In genomic region chr9:137522746-137523455, GRCh38 we compare ENCODE assay signal across 17 cellular contexts. TPM values are rescaled to one million over a fixed set of nuclear protein-coding genes. Genes with fewer than 3 reads are reported as not detected.
DNase-seq lines count a peak whose midpoint lies in the region; ATAC-seq and TF ChIP-seq lines count a peak whose summit lies in the region.
"Had no signal": no experiment of that assay in that cellular context is flagged by ENCODE, and none has a peak within 500 bp of the region (broad histone marks: within the 10 kb centered on the region; RNA-seq: fewer than 3 reads in every experiment).

No MANE protein-coding gene starts in this region.

- no peak overlapping the region for H2BK120ac ChIP-seq in mesenchymal stem cell (ENCODE audit: low read depth, low read length)
- no peak overlapping the region for H2BK120ac ChIP-seq in trophoblast cell (ENCODE audit: insufficient read depth, low read length, poor library complexity)

- H2BK5ac ChIP-seq in mesenchymal stem cell (ENCODE audit: low read depth, low read length, poor library complexity, severe bottlenecking) (no peak overlapping the region), trophoblast cell (ENCODE audit: low read depth, low read length, poor library complexity) (no peak overlapping the region)

- H3K4me3 ChIP-seq in HEK293 (ENCODE audit: low read depth, low read length) (no peak overlapping the region), mesenchymal stem cell (ENCODE audit: insufficient read depth in 1 of 2, low read depth in 1 of 2, low read length in 2 of 2) (no peak overlapping the region), trophoblast cell (ENCODE audit: low read depth, low read length) (peak overlapping the region; percentile 28)
- H3K4me3 ChIP-seq in CD4-positive, alpha-beta memory T cell (ENCODE audit: low read length in 2 of 2): no peak overlapping the region
- H3K4me3 ChIP-seq: GM23338 had no signal

- no peaks in the 10 kb centered on the region for H3K27me3 Mint-ChIP-seq in CD4-positive, alpha-beta memory T cell
- H3K27me3 Mint-ChIP-seq: CD4-positive, CD25-positive, alpha-beta regulatory T cell had no signal

- H4K91ac ChIP-seq in mesenchymal stem cell (ENCODE audit: low read length) (peak overlapping the region; percentile 28), trophoblast cell (ENCODE audit: low read depth, low read length) (no peak overlapping the region)

- no peak for TF ChIP-seq CTCF in HEK293 (tag by site-specific recombination; IDR thresholded peaks at IDR 0.05)

- intact Hi-C loops in CD4-positive, alpha-beta memory T cell (cut with micrococcal nuclease): no loop called here

- no peak overlapping the region for H2AFZ ChIP-seq in mesenchymal stem cell (ENCODE audit: low read depth, low read length)
- H2AFZ ChIP-seq in trophoblast cell (ENCODE audit: insufficient read depth, low read length, poor library complexity): no peak overlapping the region
- H2AFZ ChIP-seq: GM23338 had no signal

- H3K4me1 Mint-ChIP-seq in CD4-positive, alpha-beta memory T cell: no peaks in the 10 kb centered on the region
- H3K4me1 Mint-ChIP-seq: GM23338, H9 had no signal

- H3K79me1 ChIP-seq in mesenchymal stem cell (replicated peaks; ENCODE audit: low read length, poor library complexity, severe bottlenecking) (no peaks in the 10 kb centered on the region), trophoblast cell (ENCODE audit: low read length) (no peaks in the 10 kb centered on the region)

- H3K18ac ChIP-seq in mesenchymal stem cell (ENCODE audit: low read depth in 1 of 2, low read length in 2 of 2) (no peak overlapping the region), trophoblast cell (ENCODE audit: low read length) (no peak overlapping the region)

- no peak overlapping the region for H2AK5ac ChIP-seq in mesenchymal stem cell (ENCODE audit: low read length, severe bottlenecking)
- H2AK5ac ChIP-seq in trophoblast cell (ENCODE audit: low read length): no peak overlapping the region

- H3K4ac ChIP-seq in mesenchymal stem cell (ENCODE audit: low read depth in 1 of 2, low read length in 2 of 2) (no peak overlapping the region), trophoblast cell (ENCODE audit: low read depth, low read length) (no peak overlapping the region)

- H3K9me3 ChIP-seq in HEK293 (ENCODE audit: control insufficient read depth, insufficient read depth, low read depth, low read length) (no peaks in the 10 kb centered on the region), mesenchymal stem cell (ENCODE audit: control insufficient read depth, low read length) (no peaks in the 10 kb centered on the region), trophoblast cell (ENCODE audit: insufficient read depth, low read depth, low read length) (peaks cover 5% of the 10 kb centered on the region)
- H3K9me3 ChIP-seq in CD4-positive, alpha-beta memory T cell (ENCODE audit: control insufficient read depth in 1 of 2, low read length in 2 of 2): no peaks in the 10 kb centered on the region
- H3K9me3 ChIP-seq: BE2C, Caco-2 had no signal

- ATAC-seq in esophagus mucosa (peak; percentile 10), GM18858 (IDR thresholded peaks at IDR 0.05; ENCODE audit: unreplicated experiment) (no peak)
- ATAC-seq: GM23338 had no signal

- no peak overlapping the region for H2BK12ac ChIP-seq in mesenchymal stem cell (ENCODE audit: low read length in 2 of 2)
- no peak overlapping the region for H2BK12ac ChIP-seq in trophoblast cell (ENCODE audit: low read length)

- no peaks in the 10 kb centered on the region for H3K79me2 ChIP-seq in trophoblast cell (ENCODE audit: control insufficient read depth, insufficient read depth, low read length, poor library complexity)

- H3K27me3 ChIP-seq in mesenchymal stem cell (ENCODE audit: control insufficient read depth in 1 of 2, insufficient read depth in 1 of 2, low read length in 2 of 2) (no peaks in the 10 kb centered on the region), trophoblast cell (ENCODE audit: insufficient read depth, low read length) (no peaks in the 10 kb centered on the region)
- H3K27me3 ChIP-seq in CD4-positive, alpha-beta memory T cell (ENCODE audit: insufficient read depth, low read length): no peaks in the 10 kb centered on the region
- H3K27me3 ChIP-seq: BE2C had no signal

- H3K36me3 ChIP-seq in HEK293 (ENCODE audit: control insufficient read depth in 2 of 2, insufficient read depth in 1 of 2, low read length in 2 of 2) (no peaks in the 10 kb centered on the region), mesenchymal stem cell (ENCODE audit: control insufficient read depth in 1 of 2, insufficient read depth in 2 of 2, low read depth in 1 of 2, low read length in 2 of 2) (peaks cover 0 to 10% of the 10 kb centered on the region in 2 experiments), trophoblast cell (ENCODE audit: control insufficient read depth in 1 of 2, insufficient read depth in 2 of 2, low read length in 2 of 2) (no peaks in the 10 kb centered on the region)
- no peaks in the 10 kb centered on the region for H3K36me3 ChIP-seq in CD4-positive, alpha-beta memory T cell (ENCODE audit: insufficient read depth, low read length)
- H3K36me3 ChIP-seq: BE2C had no signal

- in situ Hi-C loops in G401 (cut with HindIII; ENCODE audit: low sequenced_read_pairs): no loop called here

- H3K27ac ChIP-seq in HEK293 (ENCODE audit: extremely low read depth, low read depth, low read length) (no peak overlapping the region), mesenchymal stem cell (ENCODE audit: low read length, poor library complexity, severe bottlenecking) (no peak overlapping the region), trophoblast cell (ENCODE audit: low read depth, low read length) (no peak overlapping the region)
- H3K27ac ChIP-seq in CD4-positive, alpha-beta memory T cell (ENCODE audit: low read depth, low read length): no peak overlapping the region

- H3K4me2 ChIP-seq in mesenchymal stem cell (ENCODE audit: low read length, poor library complexity, severe bottlenecking) (no peak overlapping the region), trophoblast cell (ENCODE audit: low read length) (no peak overlapping the region)
- H3K4me2 ChIP-seq: GM23338 had no signal

- CTCF ChIA-PET in HEK293 (lab: Yijun Ruan, JAX): interaction anchor here (0.9 to 2.2 kb wide), 5 partner anchors 9 to 236 kb away, joined by 3 to 8 read pairs (median 6); partner anchors contain the start of genes EXD3 and NOXA1
- CTCF ChIA-PET in CD4-positive, alpha-beta memory T cell (lab: Charles Lee; ENCODE audit: partially characterized antibody): interaction anchor here (0.8 to 1.2 kb wide), 2 partner anchors 100 to 220 kb away, joined by 3 to 4 read pairs; partner anchors contain the start of genes EXD3 and NRARP

- H3K14ac ChIP-seq in mesenchymal stem cell (ENCODE audit: low read length in 2 of 2) (no peak overlapping the region), trophoblast cell (ENCODE audit: low read length) (no peak overlapping the region)

- no peaks in the 10 kb centered on the region for H3K36me3 Mint-ChIP-seq in CD4-positive, alpha-beta memory T cell
- H3K36me3 Mint-ChIP-seq: CD4-positive, CD25-positive, alpha-beta regulatory T cell had no signal

- no peak overlapping the region for H2BK15ac ChIP-seq in mesenchymal stem cell (ENCODE audit: low read depth, poor library complexity, severe bottlenecking)

- no peak overlapping the region for H3K4me3 Mint-ChIP-seq in CD4-positive, alpha-beta memory T cell
- H3K4me3 Mint-ChIP-seq: CD4-positive, CD25-positive, alpha-beta regulatory T cell; GM23338; H9 had no signal

- POLR2A ChIA-PET in HEK293 (lab: Yijun Ruan, JAX): no interaction called here
- POLR2A ChIA-PET in CD4-positive, alpha-beta memory T cell (lab: Charles Lee; ENCODE audit: partially characterized antibody): no interaction called here

- no peak for DNase-seq in mesenchymal stem cell
- DNase-seq in trophoblast cell: no peak
- no peak for DNase-seq in CD4-positive, alpha-beta memory T cell
- DNase-seq in central memory CD4-positive, alpha-beta T cell: no peak
- DNase-seq in G401 (ENCODE audit: low spot score): no peak
- DNase-seq: ACHN; BE2C; C1 segment of cervical spinal cord; Caco-2; CD4-positive, CD25-positive, alpha-beta regulatory T cell; GDM1; H9; KG1 had no signal

- no peak overlapping the region for H4K12ac ChIP-seq in trophoblast cell (ENCODE audit: low read depth, low read length)

- H3K9ac ChIP-seq in mesenchymal stem cell (ENCODE audit: low read length): no peak overlapping the region
- H3K9ac ChIP-seq in trophoblast cell (ENCODE audit: low read length): no peak overlapping the region

- 92% methylated on average over 36 of the region's 36 CpGs for WGBS in mesenchymal stem cell
- WGBS in trophoblast cell (ENCODE audit: extremely low coverage, insufficient coverage, insufficient read length): no CpG with 5 or more reads among the region's 36 CpGs

- no peak overlapping the region for H4K8ac ChIP-seq in mesenchymal stem cell (ENCODE audit: low read length)
- no peak overlapping the region for H4K8ac ChIP-seq in trophoblast cell (ENCODE audit: low read depth, low read length)

- H3K4me1 ChIP-seq in HEK293 (ENCODE audit: control insufficient read depth, insufficient read depth, low read length) (no peaks in the 10 kb centered on the region), mesenchymal stem cell (ENCODE audit: control insufficient read depth, insufficient read depth, low read depth, low read length) (peaks cover 7% of the 10 kb centered on the region), trophoblast cell (ENCODE audit: control insufficient read depth in 1 of 2, insufficient read depth in 2 of 2, low read length in 2 of 2) (no peaks in the 10 kb centered on the region)
- no peaks in the 10 kb centered on the region for H3K4me1 ChIP-seq in CD4-positive, alpha-beta memory T cell (ENCODE audit: insufficient read depth, low read length)
- H3K4me1 ChIP-seq: BE2C, Caco-2 had no signal

- H3K9me3 Mint-ChIP-seq in CD4-positive, alpha-beta memory T cell: no peaks in the 10 kb centered on the region
- H3K9me3 Mint-ChIP-seq: CD4-positive, CD25-positive, alpha-beta regulatory T cell had no signal

- H3K23ac ChIP-seq in mesenchymal stem cell (ENCODE audit: low read length in 2 of 2) (no peak overlapping the region), trophoblast cell (ENCODE audit: low read length) (no peak overlapping the region)

- H3K27ac Mint-ChIP-seq in CD4-positive, alpha-beta memory T cell: no peak overlapping the region
- H3K27ac Mint-ChIP-seq: CD4-positive, CD25-positive, alpha-beta regulatory T cell; GM23338 had no signal

RNA-seq across cellular contexts. Expression of gene PNPLA7, which starts 27.3 kb away (rescaled TPM):
- total RNA-seq in esophagus mucosa: 1.0 TPM
- polyA plus RNA-seq in mesenchymal stem cell (2013, experiment 1 of 2): 1.1 TPM
- polyA plus RNA-seq in mesenchymal stem cell (2013, experiment 2 of 2): 1.2 TPM
- 0.57 and 0.66 TPM in 2 replicates for polyA plus RNA-seq in trophoblast cell (2013)
- total RNA-seq in CD4-positive, alpha-beta memory T cell: 10 to 100 TPM; 15.5 to 15.7 TPM
- polyA plus RNA-seq in CD4-positive, alpha-beta memory T cell: under 1 TPM in 1 of 2 donors, not detected in 1; 0.98 TPM
- total RNA-seq in G401 (2014; rRNA removed; shearing (Covaris generic)): not detected in 2 replicates

RNA-seq across cellular contexts. Expression of gene MRPL41, which starts 28.8 kb away (rescaled TPM):
- 36.9 TPM for total RNA-seq in esophagus mucosa
- 57.4 TPM for polyA plus RNA-seq in mesenchymal stem cell (2013, experiment 1 of 2)
- polyA plus RNA-seq in mesenchymal stem cell (2013, experiment 2 of 2): 58.2 TPM
- polyA plus RNA-seq in trophoblast cell (2013): 28.2 and 28.3 TPM in 2 replicates
- total RNA-seq in CD4-positive, alpha-beta memory T cell: 10 to 100 TPM; 91.6 to 95.9 TPM
- polyA plus RNA-seq in CD4-positive, alpha-beta memory T cell: 10 to 100 TPM; 37.8 to 39.9 TPM
- 75.7 and 102 TPM in 2 replicates for total RNA-seq in G401 (2014; rRNA removed; shearing (Covaris generic))

RNA-seq across cellular contexts. Expression of gene DPH7, which starts 55.8 kb away (rescaled TPM):
- total RNA-seq in esophagus mucosa: 12.6 TPM
- polyA plus RNA-seq in mesenchymal stem cell (2013, experiment 1 of 2): 14.4 TPM
- 14.8 TPM for polyA plus RNA-seq in mesenchymal stem cell (2013, experiment 2 of 2)
- polyA plus RNA-seq in trophoblast cell (2013): 19.3 and 20.3 TPM in 2 replicates
- total RNA-seq in CD4-positive, alpha-beta memory T cell: 10 to 100 TPM; 76.7 to 79.1 TPM
- polyA plus RNA-seq in CD4-positive, alpha-beta memory T cell: 10 to 100 TPM; 27.9 to 30.2 TPM
- 39.0 and 46.2 TPM in 2 replicates for total RNA-seq in G401 (2014; rRNA removed; shearing (Covaris generic))
